ENCODE assay signal across 23 cellular contexts in genomic region chr1:12507631-12508030, GRCh38.
"Had no signal": no experiment of that assay in that cellular context is flagged by ENCODE, and none has a peak within 500 bp of the region (broad histone marks: within the 10 kb centered on the region; RNA-seq: fewer than 3 reads in every experiment).

No MANE protein-coding gene starts in this region.

- H3K27ac Mint-ChIP-seq: activated naive CD8-positive, alpha-beta T cell treated with anti-CD3 and anti-CD28 coated beads, Interleukin-2, amount 10 ng/mL, durations not matched to agents 7 days and 5 days; nephron progenitor cell; stimulated activated memory B cell treated with anti-CD40 and anti-IgM and Interleukin-4, amounts not matched to agents 10 μg/mL and 1 μg/mL and 100 μg/mL, for 72 hours had no signal

- H3K4me3 Mint-ChIP-seq: activated naive CD8-positive, alpha-beta T cell treated with anti-CD3 and anti-CD28 coated beads, Interleukin-2, amount 10 ng/mL, durations not matched to agents 7 days and 5 days; naive B cell; nephron progenitor cell; stimulated activated memory B cell treated with anti-CD40 and anti-IgM and Interleukin-4, amounts not matched to agents 10 μg/mL and 1 μg/mL and 100 μg/mL, for 72 hours had no signal

- H3K9me3 ChIP-seq: breast epithelium, esophagus squamous epithelium, neutrophil, tibial nerve had no signal

- ATAC-seq: stimulated activated memory B cell treated with anti-CD40 and anti-IgM and Interleukin-4, amounts not matched to agents 10 μg/mL and 1 μg/mL and 100 μg/mL, for 72 hours had no signal

- H3K36me3 ChIP-seq: breast epithelium had no signal

- H3K4me3 ChIP-seq: breast epithelium, esophagus squamous epithelium, smooth muscle cell, tibial nerve had no signal

- H3K4me1 ChIP-seq: breast epithelium had no signal

- H3K27ac ChIP-seq: breast epithelium, esophagus squamous epithelium, neutrophil, VCaP had no signal

- H3K27me3 Mint-ChIP-seq: activated naive CD8-positive, alpha-beta T cell treated with anti-CD3 and anti-CD28 coated beads, Interleukin-2, amount 10 ng/mL, durations not matched to agents 7 days and 5 days; naive B cell; stimulated activated memory B cell treated with anti-CD40 and anti-IgM and Interleukin-4, amounts not matched to agents 10 μg/mL and 1 μg/mL and 100 μg/mL, for 72 hours had no signal

- H3K27me3 ChIP-seq: breast epithelium, esophagus squamous epithelium, neutrophil, tibial nerve had no signal

- H3K9me3 Mint-ChIP-seq: activated naive CD8-positive, alpha-beta T cell treated with anti-CD3 and anti-CD28 coated beads, Interleukin-2, amount 10 ng/mL, durations not matched to agents 7 days and 5 days; nephron progenitor cell; stimulated activated memory B cell treated with anti-CD40 and anti-IgM and Interleukin-4, amounts not matched to agents 10 μg/mL and 1 μg/mL and 100 μg/mL, for 72 hours had no signal

- DNase-seq: activated CD4-positive, alpha-beta T cell treated with anti-CD3 and anti-CD28 coated beads for 4 hours; activated CD4-positive, alpha-beta T cell treated with anti-CD3 and anti-CD28 coated beads, Interleukin-2, amount 50 U/mL, for 48 hours; activated effector memory CD4-positive, alpha-beta T cell treated with Interleukin-2 at 50 U/mL for 16 hours; activated naive CD4-positive, alpha-beta T cell treated with Interleukin-2 at 50 U/mL for 16 hours; activated naive CD8-positive, alpha-beta T cell treated with anti-CD3 and anti-CD28 coated beads, Interleukin-2, amount 10 ng/mL, durations not matched to agents 7 days and 5 days; amygdala; central memory CD4-positive, alpha-beta T cell; esophagus squamous epithelium; foreskin melanocyte; islet precursor cell; mammary epithelial cell; naive B cell; nephron progenitor cell; stimulated activated CD4-positive, alpha-beta T cell treated with anti-CD3 and anti-CD28 coated beads, Interleukin-1b, Interleukin-23, amount 100 ng/mL, for 48 hours; stimulated activated CD4-positive, alpha-beta T cell treated with anti-CD3 and anti-CD28 coated beads, Interleukin-4, amount 100 ng/mL, for 4 hours; stimulated activated CD8-positive, alpha-beta memory T cell treated with anti-CD3 and anti-CD28 coated beads, Interleukin-4, amount 100 ng/mL, for 48 hours; T-helper 1 cell had no signal

- H3K4me2 ChIP-seq: smooth muscle cell had no signal
